8 cellular contexts compared by ENCODE assay signal in the genomic region with DNA sequence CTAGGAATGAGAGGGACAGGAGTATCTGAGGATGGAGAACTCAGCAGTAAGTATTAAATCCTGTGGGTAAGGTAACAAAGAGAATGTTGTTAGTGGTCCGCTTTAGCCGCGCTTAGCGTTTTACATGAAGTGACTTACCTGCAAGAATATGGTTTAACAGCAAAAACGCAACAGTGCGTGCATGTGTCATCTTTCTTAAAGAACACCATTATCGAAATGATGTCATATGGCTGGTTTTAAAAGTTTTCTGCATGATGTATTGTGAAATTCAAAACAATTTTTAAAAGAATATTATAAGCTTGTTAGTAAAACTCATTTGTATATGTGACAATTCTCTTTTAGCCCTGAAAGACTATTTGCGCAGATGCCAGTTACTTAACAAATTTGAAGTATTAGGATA. TPM values are rescaled to one million over a fixed set of nuclear protein-coding genes. Genes with fewer than 3 reads are reported as not detected.
A peak's percentile ranks its signal among the peaks of the same experiment; 100 is the strongest.
DNase-seq lines count a peak whose midpoint lies in the region; ATAC-seq, FAIRE-seq and TF ChIP-seq lines count a peak whose summit lies in the region.

No MANE protein-coding gene starts in this region.

- POLR2A ChIA-PET in GM12878 (lab: Charles Lee) = interaction anchor here (0.6 to 6.3 kb wide), 5 partner anchors 11 to 61 kb away, joined by 3 to 63 read pairs (median 22); no protein-coding TSS in a partner anchor

- WGBS in heart left ventricle, 4 donors = 48 to 52% (median 49%) methylated on average over 8 of the region's 8 CpGs
- 58% methylated on average over 8 of the region's 8 CpGs for WGBS in GM12878 (ENCODE audit: insufficient coverage, insufficient replicate concordance, low lambda C conversion rate, missing lambda C conversion rate)
- 44 to 55% methylated on average over 8 of the region's 8 CpGs for WGBS in lung, 2 donors
- 58% methylated on average over 8 of the region's 8 CpGs for WGBS in urinary bladder

- H3K4me2 ChIP-seq in GM12878 (ENCODE audit: control insufficient read depth, insufficient read depth) = peak overlapping the region; percentile 75

- H3K4me3 ChIP-seq in heart left ventricle (peak overlapping the region; percentile 78 to 99 (median 96)), GM12878 (peak overlapping the region; percentile 86), lung (peak overlapping the region; percentile 93), urinary bladder (ENCODE audit: low read depth, low read length) (peak overlapping the region; percentile 84)

- TF ChIP-seq RAD21 in GM12878 (IDR thresholded peaks at IDR 0.05; ENCODE audit: insufficient read depth, low read depth, low read length) = no peak

- H3K36me3 ChIP-seq in heart left ventricle (peaks cover 0 to 21% (median 3%) of the 10 kb centered on the region in 9 donors), GM12878 (ENCODE audit: control insufficient read depth in 2 of 2, insufficient read depth in 2 of 2, low read length in 1 of 2) (peaks cover 0 to 8% of the 10 kb centered on the region in 2 experiments; a peak in 1 of 4 replicates), lung (ENCODE audit: control insufficient read depth in 2 of 2, insufficient read depth in 2 of 2, low read length in 2 of 2) (peaks cover 2 to 10% of the 10 kb centered on the region in 2 donors), urinary bladder (ENCODE audit: insufficient read depth) (no peaks in the 10 kb centered on the region)

- peak overlapping the region in 3 of 12 donors; percentile 95 to 96 (median 96) for H3K27ac ChIP-seq in heart left ventricle
- H3K27ac ChIP-seq in GM12878 (ENCODE audit: control insufficient read depth, insufficient read depth) = peak overlapping the region; percentile 83; the same call in 1 of the 2 replicates
- H3K27ac ChIP-seq in lung (ENCODE audit: low read depth in 1 of 2, low read length in 1 of 2) = no peak overlapping the region
- H3K27ac ChIP-seq in urinary bladder (ENCODE audit: low read depth) = no peak overlapping the region

- FAIRE-seq in GM12878 (lab: Jason Lieb, UNC) = no peak

- H4K20me1 ChIP-seq in GM12878 (ENCODE audit: control insufficient read depth, insufficient read depth) = peaks cover 4% of the 10 kb centered on the region; the same call in 1 of the 2 replicates

- no peak for TF ChIP-seq EP300 in GM12878 (IDR thresholded peaks at IDR 0.05; ENCODE audit: borderline replicate concordance in 1 of 2, control insufficient read depth in 1 of 2, low read depth in 2 of 2, low read length in 2 of 2)

- CTCF ChIA-PET in GM12878 (lab: Yijun Ruan, JAX) = interaction anchor here (0.6 to 4.8 kb wide), 9 partner anchors 11 to 280 kb away, joined by 3 to 30 read pairs (median 4); no protein-coding TSS in a partner anchor

- no peak overlapping the region for H2AFZ ChIP-seq in GM12878 (ENCODE audit: control insufficient read depth, low read depth, low read length)

- peaks cover 71% of the 10 kb centered on the region for H3K79me2 ChIP-seq in GM12878 (ENCODE audit: control insufficient read depth, insufficient read depth, low read length)

- DNase-seq in heart left ventricle (no peak), Right ventricle myocardium inferior (ENCODE audit: missing footprints) (no peak), GM12878 (ENCODE audit: low read depth, low spot score) (no peak), lung (ENCODE audit: low spot score) (no peak), midbrain (lab: John Stamatoyannopoulos, UW) (no peak), cortex of kidney (lab: John Stamatoyannopoulos, UW) (no peak)

- in situ Hi-C loops in GM12878 (cut with MboI) = no loop called here

- intact Hi-C loops in heart left ventricle (cut with DNase I) (loop anchor here in 5 of 10 donors (2.0 to 10.0 kb wide), 3 partner anchors 36 to 62 kb away; no protein-coding TSS in a partner anchor), Right ventricle myocardium inferior (cut with DNase I) (loop anchor here (5.0 kb wide), 2 partner anchors 36 to 61 kb away; no protein-coding TSS in a partner anchor), GM12878 (cut with micrococcal nuclease; ENCODE audit: unreplicated experiment) (loop anchor here (2.0 kb wide), 2 partner anchors 18 to 62 kb away; no protein-coding TSS in a partner anchor)

- ATAC-seq in heart left ventricle = no peak
- no peak for ATAC-seq in Right ventricle myocardium inferior
- no peak for ATAC-seq in GM12878
- ATAC-seq in lung (ENCODE audit: insufficient read depth, low FRiP score) = no peak
- ATAC-seq in HG03354 (IDR thresholded peaks at IDR 0.05; ENCODE audit: poor library complexity, severe bottlenecking, unreplicated experiment) = no peak

- RAD21 ChIA-PET in GM12878 (lab: Charles Lee; ENCODE audit: unreplicated experiment) = interaction anchor here (0.9 to 9.1 kb wide), 5 partner anchors 11 to 62 kb away, joined by 3 to 91 read pairs (median 17); no protein-coding TSS in a partner anchor

- H3K4me1 ChIP-seq in heart left ventricle = peaks cover 0 to 62% (median 50%) of the 10 kb centered on the region in 12 donors
- peaks cover 5% of the 10 kb centered on the region for H3K4me1 ChIP-seq in GM12878 (ENCODE audit: control insufficient read depth, insufficient read depth, low read length)
- H3K4me1 ChIP-seq in lung (ENCODE audit: control insufficient read depth in 2 of 2, insufficient read depth in 2 of 2, low read length in 2 of 2) = peaks cover 0 to 18% of the 10 kb centered on the region in 2 donors
- H3K4me1 ChIP-seq in urinary bladder (ENCODE audit: insufficient read depth) = peaks cover 5% of the 10 kb centered on the region

- H3K27me3 ChIP-seq in heart left ventricle (no peaks in the 10 kb centered on the region), GM12878 (replicated peaks in 1 of 2; ENCODE audit: control insufficient read depth in 2 of 2, insufficient read depth in 2 of 2, low read length in 1 of 2) (no peaks in the 10 kb centered on the region), lung (ENCODE audit: control insufficient read depth, insufficient read depth) (no peaks in the 10 kb centered on the region)

- TF ChIP-seq CTCF in heart left ventricle (IDR thresholded peaks at IDR 0.05) (no peak), GM12878 (IDR thresholded peaks at IDR 0.05 in 2 of 3, conservative IDR thresholded peaks at IDR 0.05 in 1 of 3; ENCODE audit: control insufficient read depth in 2 of 3, extremely low read depth in 1 of 3, insufficient read depth in 1 of 3, low read depth in 3 of 3, low read length in 3 of 3) (no peak), lung (IDR thresholded peaks at IDR 0.05; ENCODE audit: control extremely low read depth, extremely low read depth) (no peak)

- H3K9me3 ChIP-seq in heart left ventricle = no peaks in the 10 kb centered on the region
- H3K9me3 ChIP-seq in GM12878 (replicated peaks; ENCODE audit: control insufficient read depth, insufficient read depth, low read length) = no peaks in the 10 kb centered on the region; the same call in 2 of the 3 replicates
- no peaks in the 10 kb centered on the region for H3K9me3 ChIP-seq in lung (ENCODE audit: control insufficient read depth in 2 of 2, insufficient read depth in 1 of 2, low read length in 1 of 2)

- SMC1A ChIA-PET in GM12878 (lab: Charles Lee; ENCODE audit: uncharacterized antibody, unreplicated experiment) = interaction anchor here (1.4 to 8.3 kb wide), 7 partner anchors 13 to 62 kb away, joined by 3 to 155 read pairs (median 16); no protein-coding TSS in a partner anchor

- no TSS peak for BruUV-seq in GM12878 (replicated peaks; lab: Mats Ljungman, UMichigan)

- H3K9ac ChIP-seq in GM12878 (ENCODE audit: control insufficient read depth, insufficient read depth, low read length) = peak overlapping the region; percentile 82

- TF ChIP-seq POLR2A in heart left ventricle (IDR thresholded peaks at IDR 0.05) (no peak), GM12878 (IDR thresholded peaks at IDR 0.05; ENCODE audit: low read depth, low read length) (no peak)

RNA-seq across cellular contexts. Expression of a gene that starts 1.7 kb away (rescaled TPM):
- total RNA-seq in heart left ventricle = 10 to 100 TPM; 10.8 to 19.9 (median 13.2) TPM
- polyA plus RNA-seq in heart left ventricle = 1 to 10 TPM; 4.9 to 9.4 TPM
- total RNA-seq in Right ventricle myocardium inferior = 12.9 TPM
- total RNA-seq in GM12878 (2013; cell fraction: nucleolus; rRNA removed) = 71.8 and 93.9 TPM in 2 replicates
- total RNA-seq in GM12878 (2014; rRNA removed) = 23.8 and 24.8 TPM in 2 replicates
- 19.4 and 19.6 TPM in 2 replicates for total RNA-seq in GM12878 (2014; rRNA removed; fragmentation: Illumina TruSeq; extraction: Trizol)
- 23.6 and 26.0 TPM in 2 replicates for total RNA-seq in GM12878 (2021)
- 4.1 TPM for polyA plus RNA-seq in GM12878 (2011; ENCODE audit: low read depth)
- polyA plus RNA-seq in GM12878 (2011; rRNA removed) = 21.3 and 29.5 TPM in 2 replicates
- 6.5 and 7.0 TPM in 2 replicates for polyA plus RNA-seq in GM12878 (2011; cell fraction: cytosol; rRNA removed)
- polyA plus RNA-seq in GM12878 (2011; cell fraction: nucleus; rRNA removed) = 20.1 and 23.8 TPM in 2 replicates
- 9.3 and 13.1 TPM in 2 replicates for polyA plus RNA-seq in GM12878 (2012)
- polyA plus RNA-seq in GM12878 (2014; fragmentation: Illumina TruSeq; extraction: Trizol) = 17.7 and 31.1 TPM in 2 replicates
- 1 to 10 TPM; 7.5 to 9.0 TPM for polyA plus RNA-seq in GM12878 (2014; fragmentation: Nextera tagmentation; extraction: Ambion mirVana)
- polyA plus RNA-seq in GM12878 (2014; rRNA removed) = 12.0 and 17.8 TPM in 2 replicates
- 10 to 100 TPM; 14.6 to 15.4 TPM for polyA plus RNA-seq in GM12878 (2016; fragmentation: Nextera tagmentation; extraction: Ambion mirVana)
- 13.5 and 14.3 TPM in 2 replicates for polyA minus RNA-seq in GM12878 (2011; rRNA and poly(A)+ RNA removed)
- polyA minus RNA-seq in GM12878 (2011; cell fraction: cytosol; rRNA and poly(A)+ RNA removed) = 4.9 and 7.5 TPM in 2 replicates
- polyA minus RNA-seq in GM12878 (2011; cell fraction: nucleus; rRNA and poly(A)+ RNA removed) = 28.7 and 46.6 TPM in 2 replicates
- total RNA-seq in lung = 10 to 100 TPM; 35.1 to 72.4 TPM
- polyA plus RNA-seq in lung = 10 to 100 TPM; 10.2 to 10.9 TPM
- total RNA-seq in urinary bladder = 69.4 TPM
- 12.1 TPM for polyA plus RNA-seq in urinary bladder

RNA-seq across cellular contexts. Expression of a gene that starts 50.0 kb away (rescaled TPM):
- total RNA-seq in heart left ventricle = not detected
- under 1 TPM in 1 of 2 donors, not detected in 1; 0.08 TPM for polyA plus RNA-seq in heart left ventricle
- 0.62 TPM for total RNA-seq in Right ventricle myocardium inferior
- not detected in 2 replicates for total RNA-seq in GM12878 (2013; cell fraction: nucleolus; rRNA removed)
- not detected in 2 replicates for total RNA-seq in GM12878 (2014; rRNA removed)
- not detected in 2 replicates for total RNA-seq in GM12878 (2014; rRNA removed; fragmentation: Illumina TruSeq; extraction: Trizol)
- not detected in 2 replicates for total RNA-seq in GM12878 (2021)
- polyA plus RNA-seq in GM12878 (2011; ENCODE audit: low read depth) = 0.10 TPM
- polyA plus RNA-seq in GM12878 (2011; rRNA removed) = not detected in 2 replicates
- 0.03 TPM in 2 replicates for polyA plus RNA-seq in GM12878 (2011; cell fraction: cytosol; rRNA removed)
- polyA plus RNA-seq in GM12878 (2011; cell fraction: nucleus; rRNA removed) = not detected in 2 replicates
- polyA plus RNA-seq in GM12878 (2012) = 0.10 and 0.11 TPM in 2 replicates
- polyA plus RNA-seq in GM12878 (2014; fragmentation: Illumina TruSeq; extraction: Trizol) = 0.04 TPM in 1 of 2 replicates, not detected in the other
- polyA plus RNA-seq in GM12878 (2014; fragmentation: Nextera tagmentation; extraction: Ambion mirVana) = under 1 TPM in 1 of 2 experiments, not detected in 1; 0.05 TPM
- polyA plus RNA-seq in GM12878 (2014; rRNA removed) = 0.05 TPM in 1 of 2 replicates, not detected in the other
- polyA plus RNA-seq in GM12878 (2016; fragmentation: Nextera tagmentation; extraction: Ambion mirVana) = not detected
- polyA minus RNA-seq in GM12878 (2011; rRNA and poly(A)+ RNA removed) = not detected in 2 replicates
- not detected in 2 replicates for polyA minus RNA-seq in GM12878 (2011; cell fraction: cytosol; rRNA and poly(A)+ RNA removed)
- not detected in 2 replicates for polyA minus RNA-seq in GM12878 (2011; cell fraction: nucleus; rRNA and poly(A)+ RNA removed)
- 100 to 1,000 TPM in 1 of 2 donors, 10 to 100 TPM in 1; 73.5 to 109 TPM for total RNA-seq in lung
- polyA plus RNA-seq in lung = 10 to 100 TPM; 16.9 to 28.4 TPM
- 2.9 TPM for total RNA-seq in urinary bladder
- 1.9 TPM for polyA plus RNA-seq in urinary bladder

Comparison
In these comparisons a context has a peak if more than half of its experiments do, and no peak if none do; other contexts are left out.
1. RNA of a gene that starts 50.0 kb away (total RNA-seq): 73.5 to 109 TPM in lung; 2.9 TPM in urinary bladder (single experiment), 0.62 TPM in Right ventricle myocardium inferior (single experiment), not detected in heart left ventricle and not detected in GM12878; every median in the first group is over 10 times any median in the second.
2. Peak in every context shown above with its lines, with median percentiles within 50 percentile points of each other: H3K4me3 ChIP-seq.